Comparison of ENCODE assay signal across 19 cellular contexts in genomic region chr11:45818961-45819605, GRCh38. TPM values are rescaled to one million over a fixed set of nuclear protein-coding genes. Genes with fewer than 3 reads are reported as not detected.
DNase-seq lines count a peak whose midpoint lies in the region; ATAC-seq, FAIRE-seq and TF ChIP-seq lines count a peak whose summit lies in the region.
"Had no signal": no experiment of that assay in that cellular context is flagged by ENCODE, and none has a peak within 500 bp of the region (broad histone marks: within the 10 kb centered on the region; RNA-seq: fewer than 3 reads in every experiment).

No MANE protein-coding gene starts in this region.

- TF ChIP-seq POLR2A in GM12891 (IDR thresholded peaks at IDR 0.05; ENCODE audit: low read depth, low read length) (no peak), K562 (conservative IDR thresholded peaks at IDR 0.05) (no peak)

- no peak overlapping the region; a peak in 1 of 4 replicates for H3K9ac ChIP-seq in K562 (ENCODE audit: insufficient read depth in 1 of 2, low read depth in 2 of 2, low read length in 2 of 2)

- no TSS peak for BruUV-seq in K562 (replicated peaks; lab: Mats Ljungman, UMichigan)

- H3K36me3 Mint-ChIP-seq in stimulated activated memory B cell treated with anti-CD40 and anti-IgM and Interleukin-4, amounts not matched to agents 10 μg/mL and 1 μg/mL and 100 μg/mL, for 72 hours: no peaks in the 10 kb centered on the region
- H3K36me3 Mint-ChIP-seq: CD4-positive, CD25-positive, alpha-beta regulatory T cell had no signal

- in situ Hi-C loops in K562 (cut with MboI): no loop called here

- no peak for ATAC-seq in K562
- peak; percentile 82 for ATAC-seq in stimulated activated memory B cell treated with anti-CD40 and anti-IgM and Interleukin-4, amounts not matched to agents 10 μg/mL and 1 μg/mL and 100 μg/mL, for 72 hours
- ATAC-seq in left colon: no peak
- ATAC-seq: GM23338, HCT116, PC-3 had no signal

- no peak for TF ChIP-seq CTCF in K562 (IDR thresholded peaks at IDR 0.05 in 2 of 3, conservative IDR thresholded peaks at IDR 0.05 in 1 of 3; ENCODE audit: insufficient read depth in 2 of 3, low read depth in 1 of 3, low read length in 3 of 3)

- H3K27me3 Mint-ChIP-seq in stimulated activated memory B cell treated with anti-CD40 and anti-IgM and Interleukin-4, amounts not matched to agents 10 μg/mL and 1 μg/mL and 100 μg/mL, for 72 hours: no peaks in the 10 kb centered on the region

- intact Hi-C loops in K562 (cut with micrococcal nuclease): no loop called here
- intact Hi-C loops in left colon (cut with DNase I, micrococcal nuclease): no loop called here

- peak overlapping the region; percentile 89 for H3K27ac Mint-ChIP-seq in stimulated activated memory B cell treated with anti-CD40 and anti-IgM and Interleukin-4, amounts not matched to agents 10 μg/mL and 1 μg/mL and 100 μg/mL, for 72 hours
- H3K27ac Mint-ChIP-seq: CD4-positive, CD25-positive, alpha-beta regulatory T cell; GM23338 had no signal

- H2AFZ ChIP-seq in K562 (ENCODE audit: low read depth, low read length): no peak overlapping the region
- H2AFZ ChIP-seq: GM23338 had no signal

- POLR2A ChIA-PET in K562 (lab: Yijun Ruan, JAX): interaction anchor here (1.6 kb wide), 1 partner anchor 11 kb away, joined by 5 read pairs; no protein-coding TSS in a partner anchor

- H3K9me3 ChIP-seq in K562 (replicated peaks; ENCODE audit: control insufficient read depth, insufficient read depth, low read depth, low read length): no peaks in the 10 kb centered on the region
- H3K9me3 ChIP-seq: Caco-2 had no signal

- TF ChIP-seq EP300 in K562 (IDR thresholded peaks at IDR 0.05; ENCODE audit: low read length): no peak

- H3K27me3 ChIP-seq in K562 (ENCODE audit: control insufficient read depth in 2 of 2, insufficient read depth in 2 of 2, low read length in 2 of 2): no peaks in the 10 kb centered on the region

- DNase-seq in GM12891 (ENCODE audit: insufficient read length, low spot score) (no peak), MV-4-11 (lab: John Stamatoyannopoulos, UW) (peak; percentile 37), K562 (ENCODE audit: extremely low read depth in 1 of 4, low spot score in 3 of 4) (no peak), T1000 (lab: John Stamatoyannopoulos, UW) (no peak), cerebellum (ENCODE audit: low spot score) (no peak), left colon (no peak)
- DNase-seq: CD4-positive, CD25-positive, alpha-beta regulatory T cell; DMS53; KG1; NCI-H187; NCI-H345; NCI-H526; PC-3; T-helper 1 cell had no signal

- no peaks in the 10 kb centered on the region for H3K9me3 Mint-ChIP-seq in stimulated activated memory B cell treated with anti-CD40 and anti-IgM and Interleukin-4, amounts not matched to agents 10 μg/mL and 1 μg/mL and 100 μg/mL, for 72 hours
- H3K9me3 Mint-ChIP-seq: CD4-positive, CD25-positive, alpha-beta regulatory T cell; GM23338 had no signal

- no peaks in the 10 kb centered on the region for H3K36me3 ChIP-seq in K562 (ENCODE audit: control insufficient read depth, insufficient read depth, low read length)

- TF ChIP-seq RAD21 in K562 (CRISPR knock-in tag; conservative IDR thresholded peaks at IDR 0.05 in 1 of 2, IDR thresholded peaks at IDR 0.05 in 1 of 2): no peak

- H3K27ac ChIP-seq in K562 (ENCODE audit: extremely low read depth, low read depth, low read length): no peak overlapping the region

- no peaks in the 10 kb centered on the region for H3K9me1 ChIP-seq in K562 (ENCODE audit: control insufficient read depth, insufficient read depth, low read length)

- H3K4me1 Mint-ChIP-seq in stimulated activated memory B cell treated with anti-CD40 and anti-IgM and Interleukin-4, amounts not matched to agents 10 μg/mL and 1 μg/mL and 100 μg/mL, for 72 hours: peaks cover 43% of the 10 kb centered on the region

- no peaks in the 10 kb centered on the region for H3K79me2 ChIP-seq in K562 (ENCODE audit: control insufficient read depth, insufficient read depth, low read length)

- CTCF ChIA-PET in K562 (lab: Yijun Ruan, JAX; ENCODE audit: low intra/inter-chr PET ratio): no interaction called here

- no peaks in the 10 kb centered on the region for H4K20me1 ChIP-seq in K562 (replicated peaks; ENCODE audit: control insufficient read depth, insufficient read depth, low read length)

- no peak overlapping the region for H3K4me3 Mint-ChIP-seq in stimulated activated memory B cell treated with anti-CD40 and anti-IgM and Interleukin-4, amounts not matched to agents 10 μg/mL and 1 μg/mL and 100 μg/mL, for 72 hours
- H3K4me3 Mint-ChIP-seq: CD4-positive, CD25-positive, alpha-beta regulatory T cell; GM23338 had no signal

- 45% methylated on average over 6 of the region's 6 CpGs for WGBS in K562 (ENCODE audit: insufficient coverage, low coverage, missing lambda C conversion rate)

- no peak overlapping the region for H3K4me3 ChIP-seq in K562
- H3K4me3 ChIP-seq: GM23338 had no signal

- FAIRE-seq in GM12891 (lab: Jason Lieb, UNC) (peak; percentile 66), K562 (lab: Jason Lieb, UNC) (peak; percentile 68)
- FAIRE-seq: GM18507 had no signal

- H3K4me1 ChIP-seq in K562 (replicated peaks in 1 of 2; ENCODE audit: control insufficient read depth in 2 of 2, insufficient read depth in 2 of 2, low read length in 2 of 2): peaks cover 11 to 12% of the 10 kb centered on the region in 2 experiments

- no peak overlapping the region for H3K4me2 ChIP-seq in K562 (ENCODE audit: insufficient read depth, low read length)
- H3K4me2 ChIP-seq: GM23338 had no signal

TF ChIP-seq in GM12891, 5 proteins besides CTCF, POLR2A, EP300 and RAD21:
- TF ChIP-seq POLR2AphosphoS5 (IDR thresholded peaks at IDR 0.05; ENCODE audit: low read depth, low read length): no peak
- TF ChIP-seq SPI1 (IDR thresholded peaks at IDR 0.05; ENCODE audit: low read depth, low read length): peak; percentile 61

TF ChIP-seq in K562, 482 proteins besides CTCF, POLR2A, EP300 and RAD21 (continues in another document):
- no peak for TF ChIP-seq FOXA1 (IDR thresholded peaks at IDR 0.05; ENCODE audit: borderline replicate concordance)
- no peak for TF ChIP-seq NR3C1 (CRISPR knock-in tag; IDR thresholded peaks at IDR 0.05)

RNA-seq across cellular contexts. Expression of gene SLC35C1, which starts 14.1 kb away (rescaled TPM):
- 4.0 TPM for polyA plus RNA-seq in GM12891 (2012; ENCODE audit: low read depth, missing spikeins)
- total RNA-seq in K562 (2011; cell fraction: chromatin; rRNA removed; ENCODE audit: low replicate concordance): 4.6 and 15.0 TPM in 2 replicates
- total RNA-seq in K562 (2011; cell fraction: nucleolus; rRNA removed): 15.7 and 22.2 TPM in 2 replicates
- total RNA-seq in K562 (2011; cell fraction: nucleoplasm; rRNA removed): 13.6 and 16.2 TPM in 2 replicates
- total RNA-seq in K562 (2014; rRNA removed): 3.6 and 5.4 TPM in 2 replicates
- total RNA-seq in K562 (2014; rRNA removed; fragmentation: Illumina TruSeq; extraction: Trizol): 0.96 and 1.5 TPM in 2 replicates
- 2.4 and 3.0 TPM in 2 replicates for total RNA-seq in K562 (2015; rRNA removed; fragmentation: Illumina TruSeq; extraction: Trizol)
- 13.1 and 14.9 TPM in 2 replicates for total RNA-seq in K562 (2021)
- polyA plus RNA-seq in K562 (2011; rRNA removed): 1.3 and 2.6 TPM in 2 replicates
- polyA plus RNA-seq in K562 (2011; cell fraction: cytosol; rRNA removed): 2.8 and 7.0 TPM in 2 replicates
- polyA plus RNA-seq in K562 (2011; cell fraction: nucleus; rRNA removed): 2.6 and 5.4 TPM in 2 replicates
- 9.2 and 10.4 TPM in 2 replicates for polyA plus RNA-seq in K562 (2012)
- 7.4 and 9.7 TPM in 2 replicates for polyA plus RNA-seq in K562 (2014; fragmentation: Illumina TruSeq; extraction: Trizol)
- polyA plus RNA-seq in K562 (2014; fragmentation: Nextera tagmentation; extraction: Ambion mirVana): under 1 TPM; 0.65 to 0.98 TPM
- polyA plus RNA-seq in K562 (2014; rRNA removed): 4.2 and 4.4 TPM in 2 replicates
- 2.1 and 2.5 TPM in 2 replicates for polyA minus RNA-seq in K562 (2011; rRNA and poly(A)+ RNA removed)
- 13.7 and 13.8 TPM in 2 replicates for polyA minus RNA-seq in K562 (2011; cell fraction: cytosol; rRNA and poly(A)+ RNA removed)
- 4.8 and 4.9 TPM in 2 replicates for polyA minus RNA-seq in K562 (2011; cell fraction: nucleus; rRNA and poly(A)+ RNA removed)
- 3.5 TPM for total RNA-seq in cerebellum
- total RNA-seq in left colon: 10 to 100 TPM; 48.6 to 56.8 TPM

RNA-seq across cellular contexts. Expression of gene CRY2, which starts 28.2 kb away (rescaled TPM):
- polyA plus RNA-seq in GM12891 (2012; ENCODE audit: low read depth, missing spikeins): 5.2 TPM
- total RNA-seq in K562 (2011; cell fraction: chromatin; rRNA removed; ENCODE audit: low replicate concordance): 74.3 and 112 TPM in 2 replicates
- 59.2 and 64.6 TPM in 2 replicates for total RNA-seq in K562 (2011; cell fraction: nucleolus; rRNA removed)
- total RNA-seq in K562 (2011; cell fraction: nucleoplasm; rRNA removed): 69.7 and 90.4 TPM in 2 replicates
- total RNA-seq in K562 (2014; rRNA removed) (15.1 and 18.3 TPM in 2 replicates), K562 (2014; rRNA removed; fragmentation: Illumina TruSeq; extraction: Trizol) (8.5 and 10.4 TPM in 2 replicates), K562 (2015; rRNA removed; fragmentation: Illumina TruSeq; extraction: Trizol) (10.9 and 13.3 TPM in 2 replicates), K562 (2021) (23.9 and 24.0 TPM in 2 replicates), cerebellum (32.5 TPM), left colon (10 to 100 TPM; 25.6 to 31.3 TPM)
- polyA plus RNA-seq in K562 (2011; rRNA removed) (15.8 and 21.7 TPM in 2 replicates), K562 (2014; fragmentation: Illumina TruSeq; extraction: Trizol) (14.5 and 14.8 TPM in 2 replicates), K562 (2014; fragmentation: Nextera tagmentation; extraction: Ambion mirVana) (1 to 10 TPM; 2.3 to 3.3 TPM), K562 (2014; rRNA removed) (13.5 and 17.1 TPM in 2 replicates)
- 16.3 and 16.9 TPM in 2 replicates for polyA plus RNA-seq in K562 (2011; cell fraction: cytosol; rRNA removed)
- 59.5 and 77.3 TPM in 2 replicates for polyA plus RNA-seq in K562 (2011; cell fraction: nucleus; rRNA removed)
- 10.6 and 11.5 TPM in 2 replicates for polyA plus RNA-seq in K562 (2012)
- polyA minus RNA-seq in K562 (2011; rRNA and poly(A)+ RNA removed): 27.1 and 32.0 TPM in 2 replicates
- 17.7 and 18.3 TPM in 2 replicates for polyA minus RNA-seq in K562 (2011; cell fraction: cytosol; rRNA and poly(A)+ RNA removed)
- 28.8 and 31.0 TPM in 2 replicates for polyA minus RNA-seq in K562 (2011; cell fraction: nucleus; rRNA and poly(A)+ RNA removed)
